In genomic region chr18:1797265-1797664, GRCh38 we compare ENCODE assay signal across 25 cellular contexts.
"Had no signal": no experiment of that assay in that cellular context is flagged by ENCODE, and none has a peak within 500 bp of the region (broad histone marks: within the 10 kb centered on the region; RNA-seq: fewer than 3 reads in every experiment).

No MANE protein-coding gene starts in this region.

- H3K36me3 Mint-ChIP-seq: activated naive CD4-positive, alpha-beta T cell treated with anti-CD3 and anti-CD28 coated beads, Interleukin-2, amount 50 U/mL, for 24 hours had no signal

- ATAC-seq: activated CD8-positive, alpha-beta T cell treated with anti-CD3 and anti-CD28 coated beads, Interleukin-2, amount 10 ng/mL, durations not matched to agents 7 days and 5 days; activated naive CD8-positive, alpha-beta T cell treated with anti-CD3 and anti-CD28 coated beads, Interleukin-2, amount 50 U/mL, for 24 hours; body of pancreas; K562; T-helper 17 cell; WTC11 had no signal

- DNase-seq: activated CD4-positive, alpha-beta T cell treated with anti-CD3 and anti-CD28 coated beads for 48 hours; activated CD4-positive, alpha-beta T cell treated with anti-CD3 and anti-CD28 coated beads, Interleukin-2, amount 50 U/mL, for 4 hours; activated CD4-positive, CD25-positive, alpha-beta regulatory T cell treated with anti-CD3 and anti-CD28 coated beads, Interleukin-2, amount 50 U/mL, for 72 hours; activated CD8-positive, alpha-beta memory T cell treated with anti-CD3 and anti-CD28 coated beads, Interleukin-2, amount 50 U/mL, for 48 hours; activated CD8-positive, alpha-beta T cell treated with anti-CD3 and anti-CD28 coated beads, Interleukin-2, amount 10 ng/mL, durations not matched to agents 7 days and 5 days; activated naive CD4-positive, alpha-beta T cell; activated naive CD8-positive, alpha-beta T cell treated with anti-CD3 and anti-CD28 coated beads, Interleukin-2, amount 50 U/mL, for 24 hours; activated T-cell treated with anti-CD3 and anti-CD28 coated beads, Interleukin-2, amount 50 U/mL, for 1 hour; amniotic stem cell; body of pancreas; central memory CD4-positive, alpha-beta T cell; MV-4-11; NCI-H1092 treated with DMSO at 0.1 percent for 48 hours; NCI-H1417 treated with DMSO at 0.1 percent for 48 hours; NCI-H187; NCI-H2081 treated with DMSO at 0.1 percent for 48 hours; NCI-H446; NCI-H526; PC-9; SIG-M5; T-helper 17 cell; T-helper 9 cell had no signal

- H3K27ac Mint-ChIP-seq: activated CD8-positive, alpha-beta T cell treated with anti-CD3 and anti-CD28 coated beads, Interleukin-2, amount 10 ng/mL, durations not matched to agents 7 days and 5 days; activated naive CD4-positive, alpha-beta T cell treated with anti-CD3 and anti-CD28 coated beads, Interleukin-2, amount 50 U/mL, for 24 hours; activated naive CD8-positive, alpha-beta T cell treated with anti-CD3 and anti-CD28 coated beads, Interleukin-2, amount 50 U/mL, for 24 hours; T-helper 17 cell; WTC11 had no signal

- H3K27me3 Mint-ChIP-seq: activated naive CD8-positive, alpha-beta T cell treated with anti-CD3 and anti-CD28 coated beads, Interleukin-2, amount 50 U/mL, for 24 hours; T-helper 17 cell had no signal

- H3K4me1 Mint-ChIP-seq: activated naive CD4-positive, alpha-beta T cell treated with anti-CD3 and anti-CD28 coated beads, Interleukin-2, amount 50 U/mL, for 24 hours; activated naive CD8-positive, alpha-beta T cell treated with anti-CD3 and anti-CD28 coated beads, Interleukin-2, amount 50 U/mL, for 24 hours; T-helper 17 cell; WTC11 had no signal

- H3K4me3 Mint-ChIP-seq: activated CD8-positive, alpha-beta T cell treated with anti-CD3 and anti-CD28 coated beads, Interleukin-2, amount 10 ng/mL, durations not matched to agents 7 days and 5 days; activated naive CD4-positive, alpha-beta T cell treated with anti-CD3 and anti-CD28 coated beads, Interleukin-2, amount 50 U/mL, for 24 hours; activated naive CD8-positive, alpha-beta T cell treated with anti-CD3 and anti-CD28 coated beads, Interleukin-2, amount 50 U/mL, for 24 hours; T-helper 17 cell; WTC11 had no signal
